Comparison of ENCODE assay signal across 23 cellular contexts in the genomic region with DNA sequence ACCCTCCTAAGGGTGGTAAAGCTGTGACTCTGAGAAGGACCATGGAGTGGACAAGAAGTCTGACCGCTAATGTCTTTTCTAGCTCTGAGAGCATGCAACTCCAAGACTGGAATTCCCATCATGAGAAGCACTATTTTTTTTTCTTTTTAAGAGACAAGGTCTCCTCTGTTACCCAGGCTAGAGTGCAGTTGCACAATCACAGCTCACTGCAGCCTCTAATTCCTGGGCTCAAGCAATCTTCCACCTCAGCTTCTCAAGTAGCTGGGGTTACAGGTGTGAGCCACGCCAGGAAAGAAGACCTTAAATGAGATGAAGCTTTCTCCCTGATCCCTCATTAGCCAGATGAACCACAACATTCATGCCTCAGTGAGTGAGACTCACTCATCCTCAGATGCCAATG. TPM values are rescaled to one million over a fixed set of nuclear protein-coding genes. Genes with fewer than 3 reads are reported as not detected.
DNase-seq lines count a peak whose midpoint lies in the region; ATAC-seq, FAIRE-seq and TF ChIP-seq lines count a peak whose summit lies in the region.
"Had no signal": no experiment of that assay in that cellular context is flagged by ENCODE, and none has a peak within 500 bp of the region (broad histone marks: within the 10 kb centered on the region; RNA-seq: fewer than 3 reads in every experiment).

No MANE protein-coding gene starts in this region.

- H2BK15ac ChIP-seq in mesenchymal stem cell (ENCODE audit: low read depth, poor library complexity, severe bottlenecking), result no peak overlapping the region

- no peak for ATAC-seq in activated CD8-positive, alpha-beta memory T cell treated with anti-CD3 and anti-CD28 coated beads, Interleukin-2, amount 10 ng/mL, durations not matched to agents 7 days and 5 days
- ATAC-seq in aorta (ENCODE audit: low FRiP score) (no peak), GM21423 (IDR thresholded peaks at IDR 0.05; ENCODE audit: unreplicated experiment) (no peak)
- ATAC-seq: WTC11 had no signal

- H3K27ac Mint-ChIP-seq in activated CD8-positive, alpha-beta memory T cell treated with anti-CD3 and anti-CD28 coated beads, Interleukin-2, amount 10 ng/mL, durations not matched to agents 7 days and 5 days, result peak overlapping the region; percentile 96
- H3K27ac Mint-ChIP-seq in activated T-helper 2 cell treated with anti-CD3 and anti-CD28 coated beads, Interferon-gamma antibody, Interleukin-2, Interleukin-4, amounts not matched to agents 10 μg/mL and 5 μg/mL and 100 μg/mL, durations not matched to agents 14 hours and 24 hours and 36 hours, result peak overlapping the region; percentile 99
- H3K27ac Mint-ChIP-seq: mesothelial cell of epicardium, progenitor cell of endocrine pancreas, WTC11 had no signal

- H3K18ac ChIP-seq in mesenchymal stem cell (ENCODE audit: low read depth in 1 of 2, low read length in 2 of 2), result peak overlapping the region in 1 of 2 experiments; percentile 24

- no peak for TF ChIP-seq POLR2A in GM12891 (IDR thresholded peaks at IDR 0.05; ENCODE audit: low read depth, low read length)

- no peak overlapping the region for H3K4ac ChIP-seq in mesenchymal stem cell (ENCODE audit: low read depth in 1 of 2, low read length in 2 of 2)

- H3K4me1 Mint-ChIP-seq in activated CD8-positive, alpha-beta memory T cell treated with anti-CD3 and anti-CD28 coated beads, Interleukin-2, amount 10 ng/mL, durations not matched to agents 7 days and 5 days, result peaks cover 85% of the 10 kb centered on the region
- H3K4me1 Mint-ChIP-seq in activated T-helper 2 cell treated with anti-CD3 and anti-CD28 coated beads, Interferon-gamma antibody, Interleukin-2, Interleukin-4, amounts not matched to agents 10 μg/mL and 5 μg/mL and 100 μg/mL, durations not matched to agents 14 hours and 24 hours and 36 hours (ENCODE audit: low read depth), result peaks cover 84% of the 10 kb centered on the region

- H3K79me1 ChIP-seq in mesenchymal stem cell (replicated peaks; ENCODE audit: low read length, poor library complexity, severe bottlenecking), result no peaks in the 10 kb centered on the region

- no peak overlapping the region for H2BK5ac ChIP-seq in mesenchymal stem cell (ENCODE audit: low read depth, low read length, poor library complexity, severe bottlenecking)

- H3K4me3 Mint-ChIP-seq in activated CD8-positive, alpha-beta memory T cell treated with anti-CD3 and anti-CD28 coated beads, Interleukin-2, amount 10 ng/mL, durations not matched to agents 7 days and 5 days, result no peak overlapping the region
- H3K4me3 Mint-ChIP-seq in activated T-helper 2 cell treated with anti-CD3 and anti-CD28 coated beads, Interferon-gamma antibody, Interleukin-2, Interleukin-4, amounts not matched to agents 10 μg/mL and 5 μg/mL and 100 μg/mL, durations not matched to agents 14 hours and 24 hours and 36 hours (ENCODE audit: low read depth), result peak overlapping the region; percentile 87
- H3K4me3 Mint-ChIP-seq: mesothelial cell of epicardium, WTC11 had no signal

- WGBS in mesenchymal stem cell, result 91% methylated on average over 2 of the region's 2 CpGs
- WGBS in aorta, 2 donors, result 92 to 97% methylated on average over 2 of the region's 2 CpGs

- H2BK12ac ChIP-seq in mesenchymal stem cell (ENCODE audit: low read length in 2 of 2), result no peak overlapping the region

- no peaks in the 10 kb centered on the region for H3K27me3 Mint-ChIP-seq in activated CD8-positive, alpha-beta memory T cell treated with anti-CD3 and anti-CD28 coated beads, Interleukin-2, amount 10 ng/mL, durations not matched to agents 7 days and 5 days
- no peaks in the 10 kb centered on the region for H3K27me3 Mint-ChIP-seq in activated T-helper 2 cell treated with anti-CD3 and anti-CD28 coated beads, Interferon-gamma antibody, Interleukin-2, Interleukin-4, amounts not matched to agents 10 μg/mL and 5 μg/mL and 100 μg/mL, durations not matched to agents 14 hours and 24 hours and 36 hours (ENCODE audit: low read depth)

- H4K8ac ChIP-seq in mesenchymal stem cell (ENCODE audit: low read length), result peak overlapping the region; percentile 7

- no peak overlapping the region for H3K4me2 ChIP-seq in mesenchymal stem cell (ENCODE audit: low read length, poor library complexity, severe bottlenecking)

- H3K9me3 ChIP-seq in mesenchymal stem cell (ENCODE audit: control insufficient read depth, low read length) (no peaks in the 10 kb centered on the region), aorta (ENCODE audit: control insufficient read depth, low read length) (no peaks in the 10 kb centered on the region)
- H3K9me3 ChIP-seq: esophagus muscularis mucosa had no signal

- peaks cover 0 to 8% of the 10 kb centered on the region in 2 experiments for H3K36me3 ChIP-seq in mesenchymal stem cell (ENCODE audit: control insufficient read depth in 1 of 2, insufficient read depth in 2 of 2, low read depth in 1 of 2, low read length in 2 of 2)
- H3K36me3 ChIP-seq in aorta (ENCODE audit: control insufficient read depth in 1 of 2, insufficient read depth in 2 of 2, low read length in 1 of 2), result no peaks in the 10 kb centered on the region
- H3K36me3 ChIP-seq: esophagus muscularis mucosa had no signal

- no peak overlapping the region for H2AK5ac ChIP-seq in mesenchymal stem cell (ENCODE audit: low read length, severe bottlenecking)

- H3K9ac ChIP-seq in mesenchymal stem cell (ENCODE audit: low read length), result no peak overlapping the region

- H3K4me3 ChIP-seq in mesenchymal stem cell (ENCODE audit: insufficient read depth in 1 of 2, low read depth in 1 of 2, low read length in 2 of 2), result no peak overlapping the region
- H3K4me3 ChIP-seq in aorta (ENCODE audit: low read length in 2 of 2), result no peak overlapping the region
- H3K4me3 ChIP-seq: esophagus muscularis mucosa had no signal

- intact Hi-C loops in activated T-helper 2 cell treated with anti-CD3 and anti-CD28 coated beads, Interferon-gamma antibody, Interleukin-2, Interleukin-4, amounts not matched to agents 10 μg/mL and 5 μg/mL and 100 μg/mL, durations not matched to agents 14 hours and 24 hours and 36 hours (cut with micrococcal nuclease), result loop anchor here (1.0 to 10.0 kb wide), 10 partner anchors 18 to 611 kb away; a partner anchor contains a TSS
- intact Hi-C loops in aorta (cut with DNase I), result no loop called here

- DNase-seq in activated CD8-positive, alpha-beta memory T cell treated with anti-CD3 and anti-CD28 coated beads, Interleukin-2, amount 10 ng/mL, durations not matched to agents 7 days and 5 days, result no peak
- DNase-seq in activated CD8-positive, alpha-beta memory T cell treated with anti-CD3 and anti-CD28 coated beads, Interleukin-2, amount 50 U/mL, for 4 hours, result no peak
- no peak for DNase-seq in GM12891 (ENCODE audit: insufficient read length, low spot score)
- no peak for DNase-seq in activated T-helper 2 cell treated with anti-CD3 and anti-CD28 coated beads, Interferon-gamma antibody, Interleukin-2, Interleukin-4, amounts not matched to agents 10 μg/mL and 5 μg/mL and 100 μg/mL, durations not matched to agents 14 hours and 24 hours and 36 hours (ENCODE audit: low spot score)
- DNase-seq in mesenchymal stem cell, result no peak
- no peak for DNase-seq in aorta
- DNase-seq in ureter (ENCODE audit: low spot score), result no peak
- DNase-seq: amygdala; DMS 273 treated with DMSO at 0.1 percent for 48 hours; effector CD8-positive, alpha-beta T cell; H7; NCI-H524; substantia nigra had no signal

- no peaks in the 10 kb centered on the region for H3K9me3 Mint-ChIP-seq in activated CD8-positive, alpha-beta memory T cell treated with anti-CD3 and anti-CD28 coated beads, Interleukin-2, amount 10 ng/mL, durations not matched to agents 7 days and 5 days (ENCODE audit: low read depth)
- no peaks in the 10 kb centered on the region for H3K9me3 Mint-ChIP-seq in activated T-helper 2 cell treated with anti-CD3 and anti-CD28 coated beads, Interferon-gamma antibody, Interleukin-2, Interleukin-4, amounts not matched to agents 10 μg/mL and 5 μg/mL and 100 μg/mL, durations not matched to agents 14 hours and 24 hours and 36 hours
- H3K9me3 Mint-ChIP-seq: mesothelial cell of epicardium, WTC11 had no signal

- H4K91ac ChIP-seq in mesenchymal stem cell (ENCODE audit: low read length), result no peak overlapping the region

- H3K4me1 ChIP-seq in mesenchymal stem cell (ENCODE audit: control insufficient read depth, insufficient read depth, low read depth, low read length) (peaks cover 15% of the 10 kb centered on the region), aorta (ENCODE audit: control insufficient read depth in 1 of 2, insufficient read depth in 2 of 2, low read length in 2 of 2) (no peaks in the 10 kb centered on the region)

- peak overlapping the region; percentile 50 for H2BK120ac ChIP-seq in mesenchymal stem cell (ENCODE audit: low read depth, low read length)

- H3K27ac ChIP-seq in mesenchymal stem cell (ENCODE audit: low read length, poor library complexity, severe bottlenecking), result no peak overlapping the region
- H3K27ac ChIP-seq in aorta (ENCODE audit: low read depth in 1 of 2, low read length in 2 of 2), result no peak overlapping the region
- H3K27ac ChIP-seq: C4-2B, esophagus muscularis mucosa had no signal

- FAIRE-seq in GM12891 (lab: Jason Lieb, UNC), result peak; percentile 52
- FAIRE-seq: G401.6, HTR-8/SVneo, urothelium cell line had no signal

- H3K14ac ChIP-seq in mesenchymal stem cell (ENCODE audit: low read length in 2 of 2), result no peak overlapping the region

- no peak overlapping the region for H3K23ac ChIP-seq in mesenchymal stem cell (ENCODE audit: low read length in 2 of 2)

- CTCF ChIA-PET in activated CD8-positive, alpha-beta memory T cell treated with anti-CD3 and anti-CD28 coated beads, Interleukin-2, amount 10 ng/mL, durations not matched to agents 7 days and 5 days (lab: Charles Lee), result interaction anchor here (0.6 to 5.9 kb wide), 19 partner anchors 9 to 272 kb away, joined by 3 to 45 read pairs (median 4); a partner anchor contains a TSS

- no peak overlapping the region for H2AFZ ChIP-seq in mesenchymal stem cell (ENCODE audit: low read depth, low read length)

- no peaks in the 10 kb centered on the region for H3K27me3 ChIP-seq in mesenchymal stem cell (ENCODE audit: control insufficient read depth in 1 of 2, insufficient read depth in 1 of 2, low read length in 2 of 2)
- no peaks in the 10 kb centered on the region for H3K27me3 ChIP-seq in aorta (ENCODE audit: control insufficient read depth in 1 of 2, insufficient read depth in 2 of 2, low read length in 1 of 2)
- H3K27me3 ChIP-seq: esophagus muscularis mucosa had no signal

- peaks cover 26% of the 10 kb centered on the region for H3K36me3 Mint-ChIP-seq in activated CD8-positive, alpha-beta memory T cell treated with anti-CD3 and anti-CD28 coated beads, Interleukin-2, amount 10 ng/mL, durations not matched to agents 7 days and 5 days
- H3K36me3 Mint-ChIP-seq in activated T-helper 2 cell treated with anti-CD3 and anti-CD28 coated beads, Interferon-gamma antibody, Interleukin-2, Interleukin-4, amounts not matched to agents 10 μg/mL and 5 μg/mL and 100 μg/mL, durations not matched to agents 14 hours and 24 hours and 36 hours (ENCODE audit: low read depth), result peaks cover 94% of the 10 kb centered on the region
- H3K36me3 Mint-ChIP-seq: mesothelial cell of epicardium, WTC11 had no signal

RNA-seq across cellular contexts. Expression of a gene that starts 19.2 kb away (rescaled TPM):
- total RNA-seq in activated CD8-positive, alpha-beta memory T cell treated with anti-CD3 and anti-CD28 coated beads, Interleukin-2, amount 10 ng/mL, durations not matched to agents 7 days and 5 days, result 10 to 100 TPM; 34.9 to 69.8 TPM
- polyA plus RNA-seq in GM12891 (2012; ENCODE audit: low read depth, missing spikeins), result 4.5 TPM
- 312 and 317 TPM in 2 replicates for total RNA-seq in activated T-helper 2 cell treated with anti-CD3 and anti-CD28 coated beads, Interferon-gamma antibody, Interleukin-2, Interleukin-4, amounts not matched to agents 10 μg/mL and 5 μg/mL and 100 μg/mL, durations not matched to agents 14 hours and 24 hours and 36 hours
- 11.0 TPM for polyA plus RNA-seq in mesenchymal stem cell (2013, experiment 1 of 2)
- polyA plus RNA-seq in mesenchymal stem cell (2013, experiment 2 of 2), result 10.0 TPM
- 1 to 10 TPM; 7.9 to 9.3 TPM for total RNA-seq in aorta
- polyA plus RNA-seq in aorta, result 1 to 10 TPM; 2.2 to 7.0 TPM
- 12.6 TPM for total RNA-seq in ureter
- polyA plus RNA-seq: neural cell had no signal
